8 cellular contexts compared by ENCODE assay signal in genomic region chr7:139916717-139917395, GRCh38.
DNase-seq lines count a peak whose midpoint lies in the region; ATAC-seq and TF ChIP-seq lines count a peak whose summit lies in the region.

No MANE protein-coding gene starts in this region.

- H3K4me1 ChIP-seq in Panc1 (ENCODE audit: control insufficient read depth, insufficient read depth, low read length) (peaks cover 18% of the 10 kb centered on the region), endodermal cell (ENCODE audit: control insufficient read depth, insufficient read depth, low read length) (peaks cover 10% of the 10 kb centered on the region)

- no peaks in the 10 kb centered on the region for H3K9me3 Mint-ChIP-seq in stimulated activated memory B cell treated with anti-CD40 and anti-IgM and Interleukin-4, amounts not matched to agents 10 μg/mL and 1 μg/mL and 100 μg/mL, for 72 hours
- H3K9me3 Mint-ChIP-seq in endodermal cell, result no peaks in the 10 kb centered on the region

- DNase-seq in activated CD4-positive, alpha-beta T cell treated with anti-CD3 and anti-CD28 coated beads, Interleukin-2, amount 50 U/mL, for 1 hour, result peak; percentile 4
- DNase-seq in activated CD4-positive, alpha-beta T cell treated with anti-CD3 and anti-CD28 coated beads for 1 hour, result no peak
- DNase-seq in Panc1 (ENCODE audit: low read depth, low spot score) (no peak), GDM1 (lab: John Stamatoyannopoulos, UW) (no peak), endodermal cell (no peak), G401 (ENCODE audit: low spot score) (no peak)

- no TSS peak for BruUV-seq in Panc1 (replicated peaks; lab: Mats Ljungman, UMichigan)

- ATAC-seq in HG02678 (IDR thresholded peaks at IDR 0.05; ENCODE audit: unreplicated experiment) (peak; percentile 81), Panc1 (peak; percentile 21; the same call in 1 of the 2 replicates)
- ATAC-seq in stimulated activated memory B cell treated with anti-CD40 and anti-IgM and Interleukin-4, amounts not matched to agents 10 μg/mL and 1 μg/mL and 100 μg/mL, for 72 hours, result peak; percentile 90

- H3K4me1 Mint-ChIP-seq in stimulated activated memory B cell treated with anti-CD40 and anti-IgM and Interleukin-4, amounts not matched to agents 10 μg/mL and 1 μg/mL and 100 μg/mL, for 72 hours, result peaks cover 37% of the 10 kb centered on the region
- peaks cover 15% of the 10 kb centered on the region for H3K4me1 Mint-ChIP-seq in endodermal cell

- peaks cover 6% of the 10 kb centered on the region for H3K36me3 Mint-ChIP-seq in stimulated activated memory B cell treated with anti-CD40 and anti-IgM and Interleukin-4, amounts not matched to agents 10 μg/mL and 1 μg/mL and 100 μg/mL, for 72 hours
- no peaks in the 10 kb centered on the region for H3K36me3 Mint-ChIP-seq in endodermal cell (ENCODE audit: low read depth)

- H3K27me3 Mint-ChIP-seq in stimulated activated memory B cell treated with anti-CD40 and anti-IgM and Interleukin-4, amounts not matched to agents 10 μg/mL and 1 μg/mL and 100 μg/mL, for 72 hours, result no peaks in the 10 kb centered on the region
- H3K27me3 Mint-ChIP-seq in endodermal cell (ENCODE audit: insufficient read depth), result no peaks in the 10 kb centered on the region

- H3K9ac ChIP-seq in endodermal cell (ENCODE audit: extremely low read depth, low read length, poor library complexity, severe bottlenecking), result no peak overlapping the region

- H3K4me3 Mint-ChIP-seq in stimulated activated memory B cell treated with anti-CD40 and anti-IgM and Interleukin-4, amounts not matched to agents 10 μg/mL and 1 μg/mL and 100 μg/mL, for 72 hours, result peak overlapping the region; percentile 71
- H3K4me3 Mint-ChIP-seq in endodermal cell, result no peak overlapping the region

- H3K27me3 ChIP-seq in Panc1 (ENCODE audit: control insufficient read depth, insufficient read depth, low read length) (no peaks in the 10 kb centered on the region), endodermal cell (ENCODE audit: control insufficient read depth, insufficient read depth, low read length, poor library complexity, severe bottlenecking) (no peaks in the 10 kb centered on the region)

- H3K9me3 ChIP-seq in Panc1 (ENCODE audit: control insufficient read depth, insufficient read depth, low read depth, low read length) (peaks cover 3% of the 10 kb centered on the region; the same call in 1 of the 2 replicates), endodermal cell (ENCODE audit: control insufficient read depth, low read length) (no peaks in the 10 kb centered on the region)

- POLR2A ChIA-PET in Panc1 (lab: Charles Lee), result interaction anchor here (0.6 kb wide), 1 partner anchor 272 kb away, joined by 9 read pairs; no protein-coding TSS in a partner anchor

- H3K27ac ChIP-seq in Panc1 (ENCODE audit: low read length) (peak overlapping the region; percentile 9; the same call in 1 of the 2 replicates), endodermal cell (ENCODE audit: low read depth, low read length) (no peak overlapping the region)

- WGBS in endodermal cell (ENCODE audit: insufficient coverage in 1 of 2, insufficient read length in 1 of 2), 2 experiments, result 95 to 98% methylated on average over 9 to 10 of the region's 10 CpGs

- H3K36me3 ChIP-seq in Panc1 (ENCODE audit: control insufficient read depth, insufficient read depth, low read length), result no peaks in the 10 kb centered on the region
- H3K36me3 ChIP-seq in endodermal cell (ENCODE audit: control insufficient read depth, insufficient read depth, low read length), result no peaks in the 10 kb centered on the region

- CTCF ChIA-PET in Panc1 (lab: Charles Lee), result no interaction called here

- H3K27ac Mint-ChIP-seq in stimulated activated memory B cell treated with anti-CD40 and anti-IgM and Interleukin-4, amounts not matched to agents 10 μg/mL and 1 μg/mL and 100 μg/mL, for 72 hours, result peak overlapping the region; percentile 80
- H3K27ac Mint-ChIP-seq in endodermal cell, result no peak overlapping the region

- in situ Hi-C loops in Panc1 (cut with HindIII; ENCODE audit: low pct_unique_long_range_greater_than_20kb, low sequenced_read_pairs), result no loop called here
- in situ Hi-C loops in G401 (cut with HindIII; ENCODE audit: low sequenced_read_pairs), result no loop called here

- no peak for TF ChIP-seq CTCF in Panc1 (IDR thresholded peaks at IDR 0.05)
- TF ChIP-seq CTCF in endodermal cell (conservative IDR thresholded peaks at IDR 0.05), result no peak

- intact Hi-C loops in Panc1 (cut with micrococcal nuclease; ENCODE audit: unreplicated experiment), result no loop called here

- H3K4me3 ChIP-seq in Panc1 (ENCODE audit: low read depth in 2 of 2, low read length in 2 of 2) (no peak overlapping the region), endodermal cell (ENCODE audit: low read length) (no peak overlapping the region)

Comparison
In these comparisons a context has a peak if more than half of its experiments do, and no peak if none do; other contexts are left out.
1. ATAC-seq: peak in every context shown above with its lines; median percentile 90 in stimulated activated memory B cell treated with anti-CD40 and anti-IgM and Interleukin-4, amounts not matched to agents 10 μg/mL and 1 μg/mL and 100 μg/mL, for 72 hours; 81 in HG02678; 21 in Panc1.